8 cellular contexts compared by ENCODE assay signal in the genomic region with DNA sequence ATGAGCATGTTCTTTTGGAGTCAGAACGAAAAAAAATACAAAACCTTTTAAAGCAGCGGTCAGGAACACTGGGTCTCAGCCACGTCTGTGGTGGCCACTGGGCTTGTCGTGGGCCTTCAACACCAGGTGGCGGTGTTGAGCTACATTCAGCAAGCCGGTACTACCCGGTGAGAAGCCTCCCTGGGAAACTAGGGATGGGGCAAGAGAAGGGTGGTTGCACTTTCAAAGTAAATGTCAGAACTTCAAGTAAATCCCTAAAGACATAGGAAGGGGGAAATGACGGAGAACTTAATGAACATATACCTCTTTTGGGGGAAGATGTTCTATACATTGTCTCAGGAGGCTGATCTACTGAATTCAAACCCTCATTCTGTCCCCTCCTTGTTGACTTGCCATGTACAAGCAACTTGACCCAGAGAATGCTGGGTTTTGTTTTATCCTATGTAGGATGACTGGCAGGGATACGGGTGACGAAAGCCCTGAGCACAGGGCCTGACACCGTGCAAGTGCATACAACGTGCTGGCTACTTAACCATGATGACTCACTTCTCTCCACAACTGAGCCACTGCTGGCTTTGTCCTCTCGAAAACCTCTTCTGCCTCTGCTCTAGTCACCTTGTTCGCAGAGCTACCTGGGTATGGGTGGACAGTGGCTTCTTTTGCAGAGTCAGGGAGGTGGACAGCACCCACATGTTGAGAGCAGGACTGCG. TPM values are rescaled to one million over a fixed set of nuclear protein-coding genes. Genes with fewer than 3 reads are reported as not detected.
DNase-seq lines count a peak whose midpoint lies in the region; TF ChIP-seq lines count a peak whose summit lies in the region.

No MANE protein-coding gene starts in this region.

- TF ChIP-seq CTCF in ascending aorta (IDR thresholded peaks at IDR 0.05) (peak; percentile 73 to 89 (median 86)), sigmoid colon (IDR thresholded peaks at IDR 0.05) (peak; percentile 21 to 84 (median 76))

- H3K27ac ChIP-seq in ascending aorta (no peak overlapping the region), sigmoid colon (no peak overlapping the region)

- H3K4me3 ChIP-seq in ascending aorta (no peak overlapping the region), sigmoid colon (no peak overlapping the region)

- peaks cover 2% of the 10 kb centered on the region for H3K36me3 Mint-ChIP-seq in T-helper 2 cell treated with Interferon-gamma antibody and Interleukin-4, amounts not matched to agents 5 μg/mL and 100 μg/mL, for 36 hours (ENCODE audit: low read depth)

- no peaks in the 10 kb centered on the region for H3K9me3 Mint-ChIP-seq in T-helper 2 cell treated with Interferon-gamma antibody and Interleukin-4, amounts not matched to agents 5 μg/mL and 100 μg/mL, for 36 hours

- intact Hi-C loops in ascending aorta (cut with DNase I) (loop anchor here (1.0 kb wide), 2 partner anchors 676 to 764 kb away; no protein-coding TSS in a partner anchor), sigmoid colon (cut with DNase I) (no loop called here)

- H3K9me3 ChIP-seq in ascending aorta (no peaks in the 10 kb centered on the region), sigmoid colon (no peaks in the 10 kb centered on the region)

- H3K36me3 ChIP-seq in ascending aorta (no peaks in the 10 kb centered on the region), sigmoid colon (no peaks in the 10 kb centered on the region)

- in situ Hi-C loops in G401 (cut with HindIII; ENCODE audit: low sequenced_read_pairs) = no loop called here

- peaks cover 3% of the 10 kb centered on the region for H3K27me3 Mint-ChIP-seq in T-helper 2 cell treated with Interferon-gamma antibody and Interleukin-4, amounts not matched to agents 5 μg/mL and 100 μg/mL, for 36 hours (ENCODE audit: low read depth)

- H3K27me3 ChIP-seq in ascending aorta (no peaks in the 10 kb centered on the region), sigmoid colon (no peaks in the 10 kb centered on the region)

- DNase-seq in G401 (ENCODE audit: low spot score) (peak; percentile 74), HCEC 1CT (peak; percentile 55), NCI-H1105 (lab: John Stamatoyannopoulos, UW) (peak; percentile 30), ascending aorta (ENCODE audit: low spot score in 2 of 2) (peak in 1 of 2 donors; percentile 86), hepatic stellate cell (ENCODE audit: low spot score) (peak; percentile 77), sigmoid colon (peak; percentile 85), cerebellar nuclear complex (lab: John Stamatoyannopoulos, UW) (no peak)
- peak; percentile 57 for DNase-seq in T-helper 2 cell treated with Interferon-gamma antibody and Interleukin-4, amounts not matched to agents 5 μg/mL and 100 μg/mL, for 36 hours (ENCODE audit: low spot score)

- no peak overlapping the region for H3K27ac Mint-ChIP-seq in T-helper 2 cell treated with Interferon-gamma antibody and Interleukin-4, amounts not matched to agents 5 μg/mL and 100 μg/mL, for 36 hours

- H3K4me1 Mint-ChIP-seq in T-helper 2 cell treated with Interferon-gamma antibody and Interleukin-4, amounts not matched to agents 5 μg/mL and 100 μg/mL, for 36 hours (ENCODE audit: low read depth) = peaks cover 3% of the 10 kb centered on the region

- no peak for TF ChIP-seq EP300 in sigmoid colon (IDR thresholded peaks at IDR 0.05)

- no peak overlapping the region for H3K4me3 Mint-ChIP-seq in T-helper 2 cell treated with Interferon-gamma antibody and Interleukin-4, amounts not matched to agents 5 μg/mL and 100 μg/mL, for 36 hours

- no peak for TF ChIP-seq POLR2A in sigmoid colon (IDR thresholded peaks at IDR 0.05)

- WGBS in sigmoid colon, 2 donors = 28 to 33% methylated on average over 15 of the region's 15 CpGs

- peaks cover 0 to 8% of the 10 kb centered on the region in 2 donors for H3K4me1 ChIP-seq in ascending aorta
- H3K4me1 ChIP-seq in sigmoid colon = peaks cover 0 to 8% (median 2%) of the 10 kb centered on the region in 4 donors

RNA-seq across cellular contexts. Expression of gene BAMBI, which starts 49.0 kb away (rescaled TPM):
- 230 and 279 TPM in 2 replicates for total RNA-seq in G401 (2014; rRNA removed; shearing (Covaris generic))
- total RNA-seq in ascending aorta (16.3 TPM), sigmoid colon (1 to 10 TPM; 3.6 to 5.3 (median 5.0) TPM)
- 1 to 10 TPM in 2 of 3 donors, under 1 TPM in 1; 0.87 to 2.4 (median 1.2) TPM for polyA plus RNA-seq in sigmoid colon

Comparison
In these comparisons a context has a peak if more than half of its experiments do, and no peak if none do; other contexts are left out.
1. DNase-seq: peak in G401 (single experiment), HCEC 1CT (single experiment), NCI-H1105 (single experiment), T-helper 2 cell treated with Interferon-gamma antibody and Interleukin-4, amounts not matched to agents 5 μg/mL and 100 μg/mL, for 36 hours (single experiment), hepatic stellate cell (single experiment) and sigmoid colon (single experiment); none in cerebellar nuclear complex (0 of 2).
2. RNA of gene BAMBI, which starts 49.0 kb away (total RNA-seq): 230 to 279 TPM in G401; 16.3 TPM in ascending aorta (single experiment) and 3.6 to 5.3 TPM in sigmoid colon; every median in the first group is over 10 times any median in the second.